Comparison of ENCODE assay signal across 1 cellular context in the genomic region with DNA sequence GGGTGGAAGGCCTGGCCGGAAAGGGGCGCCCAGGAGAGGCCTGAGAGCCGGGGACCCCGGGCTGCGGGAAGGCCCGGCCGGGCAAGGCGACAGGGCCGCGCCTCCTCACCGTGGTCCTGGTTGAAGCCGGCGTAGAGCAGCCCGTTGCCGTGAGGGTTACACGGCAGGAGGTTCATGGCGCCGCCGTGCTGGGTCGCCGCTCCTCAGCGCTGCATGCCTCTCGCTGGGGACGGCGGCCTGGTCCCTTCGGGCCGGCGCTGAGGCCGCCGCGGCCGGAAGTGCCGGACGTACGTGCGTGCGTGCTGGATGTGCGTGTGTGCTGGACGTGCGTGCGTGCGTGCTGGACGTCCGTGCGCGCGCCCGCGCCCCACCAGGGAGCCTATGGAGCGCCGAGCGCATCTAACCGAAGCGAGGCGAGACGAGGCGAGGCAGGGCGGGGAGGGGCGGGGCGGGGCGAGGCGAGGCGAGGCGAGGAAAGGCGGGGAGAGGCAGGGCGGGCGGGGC.
A peak's percentile ranks its signal among the peaks of the same experiment; 100 is the strongest.
TF ChIP-seq lines count a peak whose summit lies in the region.

A gene (minus strand): TSS at position 280 of the 504 bp plus-strand sequence. CDS start 104 bp downstream, at position 176.

TF ChIP-seq in GM23338, 12 proteins besides CTCF, POLR2A, EP300 and RAD21 (continued from another document):
- TF ChIP-seq, protein P1, sequence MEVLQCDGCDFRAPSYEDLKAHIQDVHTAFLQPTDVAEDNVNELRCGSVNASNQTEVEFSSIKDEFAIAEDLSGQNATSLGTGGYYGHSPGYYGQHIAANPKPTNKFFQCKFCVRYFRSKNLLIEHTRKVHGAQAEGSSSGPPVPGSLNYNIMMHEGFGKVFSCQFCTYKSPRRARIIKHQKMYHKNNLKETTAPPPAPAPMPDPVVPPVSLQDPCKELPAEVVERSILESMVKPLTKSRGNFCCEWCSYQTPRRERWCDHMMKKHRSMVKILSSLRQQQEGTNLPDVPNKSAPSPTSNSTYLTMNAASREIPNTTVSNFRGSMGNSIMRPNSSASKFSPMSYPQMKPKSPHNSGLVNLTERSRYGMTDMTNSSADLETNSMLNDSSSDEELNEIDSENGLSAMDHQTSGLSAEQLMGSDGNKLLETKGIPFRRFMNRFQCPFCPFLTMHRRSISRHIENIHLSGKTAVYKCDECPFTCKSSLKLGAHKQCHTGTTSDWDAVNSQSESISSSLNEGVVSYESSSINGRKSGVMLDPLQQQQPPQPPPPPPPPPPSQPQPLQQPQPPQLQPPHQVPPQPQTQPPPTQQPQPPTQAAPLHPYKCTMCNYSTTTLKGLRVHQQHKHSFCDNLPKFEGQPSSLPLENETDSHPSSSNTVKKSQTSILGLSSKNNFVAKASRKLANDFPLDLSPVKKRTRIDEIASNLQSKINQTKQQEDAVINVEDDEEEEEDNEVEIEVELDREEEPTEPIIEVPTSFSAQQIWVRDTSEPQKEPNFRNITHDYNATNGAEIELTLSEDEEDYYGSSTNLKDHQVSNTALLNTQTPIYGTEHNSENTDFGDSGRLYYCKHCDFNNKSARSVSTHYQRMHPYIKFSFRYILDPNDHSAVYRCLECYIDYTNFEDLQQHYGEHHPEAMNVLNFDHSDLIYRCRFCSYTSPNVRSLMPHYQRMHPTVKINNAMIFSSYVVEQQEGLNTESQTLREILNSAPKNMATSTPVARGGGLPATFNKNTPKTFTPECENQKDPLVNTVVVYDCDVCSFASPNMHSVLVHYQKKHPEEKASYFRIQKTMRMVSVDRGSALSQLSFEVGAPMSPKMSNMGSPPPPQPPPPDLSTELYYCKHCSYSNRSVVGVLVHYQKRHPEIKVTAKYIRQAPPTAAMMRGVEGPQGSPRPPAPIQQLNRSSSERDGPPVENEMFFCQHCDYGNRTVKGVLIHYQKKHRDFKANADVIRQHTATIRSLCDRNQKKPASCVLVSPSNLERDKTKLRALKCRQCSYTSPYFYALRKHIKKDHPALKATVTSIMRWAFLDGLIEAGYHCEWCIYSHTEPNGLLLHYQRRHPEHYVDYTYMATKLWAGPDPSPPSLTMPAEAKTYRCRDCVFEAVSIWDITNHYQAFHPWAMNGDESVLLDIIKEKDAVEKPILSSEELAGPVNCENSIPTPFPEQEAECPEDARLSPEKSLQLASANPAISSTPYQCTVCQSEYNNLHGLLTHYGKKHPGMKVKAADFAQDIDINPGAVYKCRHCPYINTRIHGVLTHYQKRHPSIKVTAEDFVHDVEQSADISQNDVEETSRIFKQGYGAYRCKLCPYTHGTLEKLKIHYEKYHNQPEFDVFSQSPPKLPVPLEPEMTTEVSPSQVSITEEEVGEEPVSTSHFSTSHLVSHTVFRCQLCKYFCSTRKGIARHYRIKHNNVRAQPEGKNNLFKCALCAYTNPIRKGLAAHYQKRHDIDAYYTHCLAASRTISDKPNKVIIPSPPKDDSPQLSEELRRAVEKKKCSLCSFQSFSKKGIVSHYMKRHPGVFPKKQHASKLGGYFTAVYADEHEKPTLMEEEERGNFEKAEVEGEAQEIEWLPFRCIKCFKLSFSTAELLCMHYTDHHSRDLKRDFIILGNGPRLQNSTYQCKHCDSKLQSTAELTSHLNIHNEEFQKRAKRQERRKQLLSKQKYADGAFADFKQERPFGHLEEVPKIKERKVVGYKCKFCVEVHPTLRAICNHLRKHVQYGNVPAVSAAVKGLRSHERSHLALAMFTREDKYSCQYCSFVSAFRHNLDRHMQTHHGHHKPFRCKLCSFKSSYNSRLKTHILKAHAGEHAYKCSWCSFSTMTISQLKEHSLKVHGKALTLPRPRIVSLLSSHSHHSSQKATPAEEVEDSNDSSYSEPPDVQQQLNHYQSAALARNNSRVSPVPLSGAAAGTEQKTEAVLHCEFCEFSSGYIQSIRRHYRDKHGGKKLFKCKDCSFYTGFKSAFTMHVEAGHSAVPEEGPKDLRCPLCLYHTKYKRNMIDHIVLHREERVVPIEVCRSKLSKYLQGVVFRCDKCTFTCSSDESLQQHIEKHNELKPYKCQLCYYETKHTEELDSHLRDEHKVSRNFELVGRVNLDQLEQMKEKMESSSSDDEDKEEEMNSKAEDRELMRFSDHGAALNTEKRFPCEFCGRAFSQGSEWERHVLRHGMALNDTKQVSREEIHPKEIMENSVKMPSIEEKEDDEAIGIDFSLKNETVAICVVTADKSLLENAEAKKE (CRISPR knock-in tag; IDR thresholded peaks at IDR 0.05) = no peak
- peak; percentile 75 for TF ChIP-seq CREB1 (CRISPR knock-in tag; IDR thresholded peaks at IDR 0.05; ENCODE audit: low read depth)
